Comparison of ENCODE assay signal across 8 cellular contexts in the genomic region with DNA sequence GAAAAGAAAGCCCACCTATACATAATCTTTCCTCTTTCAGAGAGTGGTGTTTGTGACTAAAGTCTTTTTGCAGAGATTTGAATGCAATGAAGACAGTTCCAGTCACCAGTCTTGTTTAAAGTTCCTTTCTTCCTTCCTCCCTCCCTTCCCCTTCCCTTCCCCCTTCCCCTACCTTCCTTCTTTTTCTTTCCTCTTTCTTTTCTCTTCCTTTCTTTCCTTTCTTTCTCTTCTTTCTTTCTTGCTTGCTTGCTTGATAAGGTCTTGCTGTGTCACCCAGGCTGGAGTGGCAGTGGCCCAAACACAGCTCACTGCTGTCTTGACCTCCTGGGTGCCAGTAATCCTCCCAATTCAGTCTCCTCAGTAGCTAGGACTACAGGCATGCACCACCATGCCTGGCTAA. TPM values are rescaled to one million over a fixed set of nuclear protein-coding genes. Genes with fewer than 3 reads are reported as not detected.
"Had no signal": no experiment of that assay in that cellular context is flagged by ENCODE, and none has a peak within 500 bp of the region (broad histone marks: within the 10 kb centered on the region; RNA-seq: fewer than 3 reads in every experiment).

No MANE protein-coding gene starts in this region.

- H3K9me3 Mint-ChIP-seq: IgD-negative memory B cell had no signal

- H3K9ac ChIP-seq: GM23248 had no signal

- H3K36me3 Mint-ChIP-seq: IgD-negative memory B cell had no signal

- H3K4me3 ChIP-seq: GM23248 had no signal

- H3K27ac Mint-ChIP-seq: IgD-negative memory B cell had no signal

- DNase-seq: GM23248, H7, HCEC 1CT, Kasumi-1, KG1 had no signal

- H3K4me3 Mint-ChIP-seq: IgD-negative memory B cell had no signal

- H2AFZ ChIP-seq: GM23248 had no signal

- H3K27me3 Mint-ChIP-seq: IgD-negative memory B cell had no signal

- H3K27ac ChIP-seq: GM23248, HL-60 had no signal

RNA-seq across cellular contexts. Expression of gene ASB5, which starts 19.0 kb away (rescaled TPM):
- total RNA-seq: GM23248, HT1080 had no signal
- polyA plus RNA-seq: GM23248, IgD-negative memory B cell had no signal
